9 cellular contexts compared by ENCODE assay signal in the genomic region with DNA sequence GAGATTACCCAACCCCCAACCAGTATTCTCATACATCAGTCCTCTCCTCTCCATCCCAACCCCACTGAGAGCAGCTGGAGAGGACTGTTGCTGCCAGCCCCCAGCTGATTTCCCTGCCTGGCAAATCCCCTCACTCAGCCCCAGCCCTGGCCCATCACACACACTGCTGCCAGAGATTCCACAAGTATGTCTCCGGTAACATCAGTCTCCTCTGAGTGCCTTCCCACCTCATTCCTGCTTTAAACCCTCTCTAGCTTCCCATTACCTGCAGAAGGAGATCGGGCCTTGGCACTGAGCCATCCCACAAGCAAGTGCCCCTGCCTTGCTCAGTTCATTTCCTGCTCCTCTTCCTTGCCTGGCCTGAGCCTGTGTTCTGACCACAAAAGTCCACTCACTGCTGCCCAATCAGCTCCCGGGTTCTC. TPM values are rescaled to one million over a fixed set of nuclear protein-coding genes. Genes with fewer than 3 reads are reported as not detected.
DNase-seq lines count a peak whose midpoint lies in the region; ATAC-seq, FAIRE-seq and TF ChIP-seq lines count a peak whose summit lies in the region.
"Had no signal": no experiment of that assay in that cellular context is flagged by ENCODE, and none has a peak within 500 bp of the region (broad histone marks: within the 10 kb centered on the region; RNA-seq: fewer than 3 reads in every experiment).

No MANE protein-coding gene starts in this region.

- H3K27ac Mint-ChIP-seq in activated CD4-positive, alpha-beta memory T cell treated with anti-CD3 and anti-CD28 coated beads, Interleukin-2, amount 10 ng/mL, durations not matched to agents 7 days and 5 days: no peak overlapping the region
- H3K27ac Mint-ChIP-seq: activated T-helper 1 cell treated with anti-CD3 and anti-CD28 coated beads, Interleukin-12 subunit alpha, Interleukin-12 subunit beta, Interleukin-2, Interleukin-4 antibody, amounts not matched to agents 30 ng/mL and 10 ng/mL and 1 ng/mL, durations not matched to agents 14 hours and 24 hours and 36 hours had no signal

- no peak overlapping the region for H3K27ac ChIP-seq in endothelial cell of umbilical vein (ENCODE audit: insufficient read depth, low read depth, low read length)

- H3K79me2 ChIP-seq in endothelial cell of umbilical vein (ENCODE audit: control insufficient read depth, insufficient read depth, low read length): no peaks in the 10 kb centered on the region

- no peaks in the 10 kb centered on the region for H3K9me3 Mint-ChIP-seq in activated CD4-positive, alpha-beta memory T cell treated with anti-CD3 and anti-CD28 coated beads, Interleukin-2, amount 10 ng/mL, durations not matched to agents 7 days and 5 days
- H3K9me3 Mint-ChIP-seq: activated T-helper 1 cell treated with anti-CD3 and anti-CD28 coated beads, Interleukin-12 subunit alpha, Interleukin-12 subunit beta, Interleukin-2, Interleukin-4 antibody, amounts not matched to agents 30 ng/mL and 10 ng/mL and 1 ng/mL, durations not matched to agents 14 hours and 24 hours and 36 hours had no signal

- dilution Hi-C loops in endothelial cell of umbilical vein (cut with MboI; ENCODE audit: extremely low pct_ligation_motif_present, low sequenced_read_pairs): no loop called here

- peak overlapping the region; percentile 35 for H2AFZ ChIP-seq in endothelial cell of umbilical vein (ENCODE audit: low read depth, low read length)

- TF ChIP-seq POLR2A in endothelial cell of umbilical vein (IDR thresholded peaks at IDR 0.05; ENCODE audit: low read depth, low read length): no peak

- no peaks in the 10 kb centered on the region for H3K9me3 ChIP-seq in endothelial cell of umbilical vein (replicated peaks; ENCODE audit: control insufficient read depth, insufficient read depth, low read length)

- no peak overlapping the region for H3K9ac ChIP-seq in endothelial cell of umbilical vein (replicated peaks; ENCODE audit: extremely low read depth, insufficient read depth, low read length)

- H3K36me3 ChIP-seq in endothelial cell of umbilical vein (ENCODE audit: control insufficient read depth in 2 of 2, extremely low read depth in 1 of 2, insufficient read depth in 2 of 2, low read length in 2 of 2): peaks cover 0 to 2% of the 10 kb centered on the region in 2 experiments

- no peaks in the 10 kb centered on the region for H4K20me1 ChIP-seq in endothelial cell of umbilical vein (replicated peaks; ENCODE audit: control insufficient read depth, extremely low read depth, insufficient read depth, low read length)

- peak overlapping the region; percentile 2 for H3K4me2 ChIP-seq in endothelial cell of umbilical vein (ENCODE audit: insufficient read depth, low read length)

- CTCF ChIA-PET in endothelial cell of umbilical vein (lab: Charles Lee): interaction anchor here (0.9 to 1.5 kb wide), 6 partner anchors 9 to 208 kb away, joined by 3 to 4 read pairs (median 4); no protein-coding TSS in a partner anchor
- CTCF ChIA-PET in activated CD4-positive, alpha-beta memory T cell treated with anti-CD3 and anti-CD28 coated beads, Interleukin-2, amount 10 ng/mL, durations not matched to agents 7 days and 5 days (lab: Charles Lee): no interaction called here

- no peak for TF ChIP-seq CTCF in endothelial cell of umbilical vein (IDR thresholded peaks at IDR 0.05; ENCODE audit: extremely low read depth in 1 of 2, insufficient read depth in 1 of 2, low read depth in 1 of 2, low read length in 2 of 2)

- H3K27me3 Mint-ChIP-seq in activated CD4-positive, alpha-beta memory T cell treated with anti-CD3 and anti-CD28 coated beads, Interleukin-2, amount 10 ng/mL, durations not matched to agents 7 days and 5 days: no peaks in the 10 kb centered on the region

- peaks cover 6% of the 10 kb centered on the region for H3K4me1 Mint-ChIP-seq in activated CD4-positive, alpha-beta memory T cell treated with anti-CD3 and anti-CD28 coated beads, Interleukin-2, amount 10 ng/mL, durations not matched to agents 7 days and 5 days

- no peaks in the 10 kb centered on the region for H3K27me3 ChIP-seq in endothelial cell of umbilical vein (ENCODE audit: control insufficient read depth in 2 of 2, insufficient read depth in 2 of 2, low read length in 2 of 2)

- ATAC-seq in HG02678 (IDR thresholded peaks at IDR 0.05; ENCODE audit: unreplicated experiment): no peak
- no peak for ATAC-seq in GM19452 (IDR thresholded peaks at IDR 0.05; ENCODE audit: unreplicated experiment)
- ATAC-seq in GM21360 (IDR thresholded peaks at IDR 0.05; ENCODE audit: unreplicated experiment): no peak

- peaks cover 29% of the 10 kb centered on the region for H3K36me3 Mint-ChIP-seq in activated CD4-positive, alpha-beta memory T cell treated with anti-CD3 and anti-CD28 coated beads, Interleukin-2, amount 10 ng/mL, durations not matched to agents 7 days and 5 days (ENCODE audit: low read depth)

- intact Hi-C loops in endothelial cell of umbilical vein (cut with micrococcal nuclease): loop anchor here (2.0 kb wide), 1 partner anchor 18 kb away; no protein-coding TSS in a partner anchor

- BruUV-seq in endothelial cell of umbilical vein (replicated peaks; lab: Mats Ljungman, UMichigan): no TSS peak

- peak; percentile 33 for FAIRE-seq in endothelial cell of umbilical vein (lab: Jason Lieb, UNC)

- peaks cover 15% of the 10 kb centered on the region for H3K4me1 ChIP-seq in endothelial cell of umbilical vein (ENCODE audit: control insufficient read depth, extremely low read depth, insufficient read depth, low read length)

- H3K4me3 Mint-ChIP-seq in activated CD4-positive, alpha-beta memory T cell treated with anti-CD3 and anti-CD28 coated beads, Interleukin-2, amount 10 ng/mL, durations not matched to agents 7 days and 5 days: no peak overlapping the region
- H3K4me3 Mint-ChIP-seq: activated T-helper 1 cell treated with anti-CD3 and anti-CD28 coated beads, Interleukin-12 subunit alpha, Interleukin-12 subunit beta, Interleukin-2, Interleukin-4 antibody, amounts not matched to agents 30 ng/mL and 10 ng/mL and 1 ng/mL, durations not matched to agents 14 hours and 24 hours and 36 hours had no signal

- DNase-seq in DMS153 treated with DMSO at 0.1 percent for 48 hours (lab: John Stamatoyannopoulos, UW; ENCODE audit: unreplicated experiment) (peak; percentile 27), NCI-H510A treated with DMSO at 0.1 percent for 48 hours (lab: John Stamatoyannopoulos, UW) (peak; percentile 54), endothelial cell of umbilical vein (ENCODE audit: low read depth, low spot score) (peak; percentile 28), pons (ENCODE audit: low spot score) (peak; percentile 25)
- DNase-seq in activated CD4-positive, alpha-beta memory T cell treated with anti-CD3 and anti-CD28 coated beads, Interleukin-2, amount 10 ng/mL, durations not matched to agents 7 days and 5 days: no peak

- H3K9me1 ChIP-seq in endothelial cell of umbilical vein (replicated peaks; ENCODE audit: control insufficient read depth, extremely low read depth, insufficient read depth, low read length): no peaks in the 10 kb centered on the region

- POLR2A ChIA-PET in endothelial cell of umbilical vein (lab: Charles Lee): no interaction called here
- POLR2A ChIA-PET in activated CD4-positive, alpha-beta memory T cell treated with anti-CD3 and anti-CD28 coated beads, Interleukin-2, amount 10 ng/mL, durations not matched to agents 7 days and 5 days (lab: Charles Lee): no interaction called here

- no peak overlapping the region for H3K4me3 ChIP-seq in endothelial cell of umbilical vein (replicated peaks in 1 of 3; ENCODE audit: insufficient read depth in 1 of 3, low read depth in 1 of 3, low read length in 3 of 3)

TF ChIP-seq in endothelial cell of umbilical vein, 7 proteins besides CTCF, POLR2A, EP300 and RAD21:
- TF ChIP-seq MYC (IDR thresholded peaks at IDR 0.05; ENCODE audit: low read depth, low read length) (no peak), FOS (IDR thresholded peaks at IDR 0.05; ENCODE audit: borderline replicate concordance, insufficient read depth, low read length) (no peak), POLR2AphosphoS5 (IDR thresholded peaks at IDR 0.05; ENCODE audit: insufficient read depth, low read depth, low read length) (no peak), JUN (IDR thresholded peaks at IDR 0.05; ENCODE audit: borderline replicate concordance, insufficient read depth, insufficient read length, low read depth) (no peak), EZH2 (IDR thresholded peaks at IDR 0.05; ENCODE audit: borderline replicate concordance, low read depth, low read length, severe bottlenecking) (no peak)
- TF ChIP-seq, protein P1, sequence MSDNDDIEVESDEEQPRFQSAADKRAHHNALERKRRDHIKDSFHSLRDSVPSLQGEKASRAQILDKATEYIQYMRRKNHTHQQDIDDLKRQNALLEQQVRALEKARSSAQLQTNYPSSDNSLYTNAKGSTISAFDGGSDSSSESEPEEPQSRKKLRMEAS (IDR thresholded peaks at IDR 0.05; ENCODE audit: insufficient read depth, insufficient read length): no peak

RNA-seq across cellular contexts. Expression of a gene that starts 50.6 kb away (rescaled TPM):
- total RNA-seq in endothelial cell of umbilical vein: 73.4 and 75.9 TPM in 2 replicates
- polyA plus RNA-seq in endothelial cell of umbilical vein: 13.2 and 14.5 TPM in 2 replicates
- polyA plus RNA-seq in endothelial cell of umbilical vein (2011; cell fraction: cytosol; rRNA removed): 10.2 and 12.1 TPM in 2 replicates
- polyA plus RNA-seq in endothelial cell of umbilical vein (2011; cell fraction: nucleus; rRNA removed): 15.6 and 20.8 TPM in 2 replicates
- polyA plus RNA-seq in endothelial cell of umbilical vein (2012): 28.9 and 35.9 TPM in 2 replicates
- 6.9 and 10.8 TPM in 2 replicates for polyA minus RNA-seq in endothelial cell of umbilical vein
- polyA minus RNA-seq in endothelial cell of umbilical vein (2011; cell fraction: cytosol; rRNA and poly(A)+ RNA removed): 20.3 TPM
- polyA minus RNA-seq in endothelial cell of umbilical vein (2011; cell fraction: nucleus; rRNA and poly(A)+ RNA removed): 11.7 and 17.1 TPM in 2 replicates
- total RNA-seq in activated CD4-positive, alpha-beta memory T cell treated with anti-CD3 and anti-CD28 coated beads, Interleukin-2, amount 10 ng/mL, durations not matched to agents 7 days and 5 days: 100 to 1,000 TPM; 276 to 278 TPM
